Comparison of ENCODE assay signal across 29 cellular contexts in genomic region chr18:11114653-11115052, GRCh38. TPM values are rescaled to one million over a fixed set of nuclear protein-coding genes. Genes with fewer than 3 reads are reported as not detected.
DNase-seq lines count a peak whose midpoint lies in the region; ATAC-seq, FAIRE-seq and TF ChIP-seq lines count a peak whose summit lies in the region.
"Had no signal": no experiment of that assay in that cellular context is flagged by ENCODE, and none has a peak within 500 bp of the region (broad histone marks: within the 10 kb centered on the region; RNA-seq: fewer than 3 reads in every experiment).

No MANE protein-coding gene starts in this region.

- H3K9me3 ChIP-seq in HAP-1 (no peaks in the 10 kb centered on the region), testis (no peaks in the 10 kb centered on the region), SK-N-SH (no peaks in the 10 kb centered on the region)
- H3K9me3 ChIP-seq: BLaER1, MG63, tibial nerve had no signal

- TF ChIP-seq CTCF in C4-2B (conservative IDR thresholded peaks at IDR 0.05) (no peak), brain microvascular endothelial cell (IDR thresholded peaks at IDR 0.05; ENCODE audit: low read depth, low read length, missing control alignments) (no peak), testis (IDR thresholded peaks at IDR 0.05) (no peak), SK-N-SH (IDR thresholded peaks at IDR 0.05) (no peak)

- POLR2A ChIA-PET in SK-N-SH (lab: Yijun Ruan, JAX), result no interaction called here

- in situ Hi-C loops in brain microvascular endothelial cell (cut with HindIII; ENCODE audit: low pct_ligation_motif_present, low sequenced_read_pairs), result no loop called here
- in situ Hi-C loops in HAP-1 (cut with MboI; ENCODE audit: low sequenced_read_pairs), result no loop called here

- no peaks in the 10 kb centered on the region for H3K9me2 ChIP-seq in SK-N-SH

- H3K23ac ChIP-seq in mesendoderm (ENCODE audit: low read length), result no peak overlapping the region

- no peak for FAIRE-seq in HTR-8/SVneo (lab: Jason Lieb, UNC)
- FAIRE-seq: islet of Langerhans, K562, RCC 7860 had no signal

- no peak overlapping the region for H3K4ac ChIP-seq in mesendoderm (ENCODE audit: low read depth, low read length)

- CTCF ChIA-PET in SK-N-SH (lab: Yijun Ruan, JAX), result no interaction called here

- no peak overlapping the region for H3K4me2 ChIP-seq in mesendoderm (ENCODE audit: low read length)
- H3K4me2 ChIP-seq in SK-N-SH, result no peak overlapping the region
- H3K4me2 ChIP-seq: BLaER1, GM23338 had no signal

- intact Hi-C loops in testis (cut with DNase I; ENCODE audit: low total_unique reads), result no loop called here

- no peak for TF ChIP-seq POLR2A in testis (IDR thresholded peaks at IDR 0.05)

- no peak overlapping the region for H2BK120ac ChIP-seq in mesendoderm (ENCODE audit: low read depth, low read length)

- no peak overlapping the region for H2BK15ac ChIP-seq in mesendoderm (replicated peaks; ENCODE audit: low read depth)

- H3K79me2 ChIP-seq in mesendoderm (ENCODE audit: control insufficient read depth, insufficient read depth, low read length) (no peaks in the 10 kb centered on the region), SK-N-SH (ENCODE audit: insufficient read depth) (no peaks in the 10 kb centered on the region)

- H3K27ac ChIP-seq in C4-2B (peak overlapping the region; percentile 58), brain microvascular endothelial cell (peak overlapping the region; percentile 82), mesendoderm (ENCODE audit: low read depth, low read length) (no peak overlapping the region), testis (no peak overlapping the region), SK-N-SH (ENCODE audit: low read depth in 2 of 2, low read length in 1 of 2) (no peak overlapping the region)
- H3K27ac ChIP-seq: BLaER1, tibial nerve had no signal

- TF ChIP-seq EP300 in SK-N-SH (IDR thresholded peaks at IDR 0.05; ENCODE audit: borderline replicate concordance in 1 of 2, low read depth in 1 of 2, low read length in 1 of 2), result no peak

- no peak overlapping the region for H3K4me3 ChIP-seq in brain microvascular endothelial cell (ENCODE audit: low read depth, low read length)
- no peak overlapping the region for H3K4me3 ChIP-seq in mesendoderm (ENCODE audit: low read length)
- no peak overlapping the region for H3K4me3 ChIP-seq in HAP-1
- no peak overlapping the region for H3K4me3 ChIP-seq in testis
- no peak overlapping the region for H3K4me3 ChIP-seq in SK-N-SH (ENCODE audit: low read depth in 2 of 2, low read length in 1 of 2)
- H3K4me3 ChIP-seq: BLaER1, GM23338, K562, MG63, tibial nerve had no signal

- no peak overlapping the region for H3K18ac ChIP-seq in mesendoderm (ENCODE audit: low read length)

- H3K4me1 ChIP-seq in mesendoderm (ENCODE audit: control insufficient read depth, low read depth, low read length) (no peaks in the 10 kb centered on the region), HAP-1 (no peaks in the 10 kb centered on the region), testis (no peaks in the 10 kb centered on the region), SK-N-SH (ENCODE audit: control insufficient read depth in 1 of 2, insufficient read depth in 2 of 2, low read depth in 1 of 2, low read length in 1 of 2) (no peaks in the 10 kb centered on the region)
- H3K4me1 ChIP-seq: BLaER1 had no signal

- H2AK5ac ChIP-seq in mesendoderm (ENCODE audit: low read length), result no peak overlapping the region

- H2AFZ ChIP-seq in SK-N-SH (ENCODE audit: low read depth), result no peak overlapping the region
- H2AFZ ChIP-seq: GM23338 had no signal

- no peak overlapping the region for H3K9ac ChIP-seq in mesendoderm (ENCODE audit: low read length)
- no peak overlapping the region for H3K9ac ChIP-seq in SK-N-SH
- H3K9ac ChIP-seq: BLaER1 had no signal

- no peak for ATAC-seq in GM18907 (IDR thresholded peaks at IDR 0.05; ENCODE audit: unreplicated experiment)
- ATAC-seq: GM23338; K562; left ventricle myocardium superior; naive thymus-derived CD8-positive, alpha-beta T cell had no signal

- H3K36me3 ChIP-seq in brain microvascular endothelial cell (replicated peaks) (no peaks in the 10 kb centered on the region), mesendoderm (ENCODE audit: control insufficient read depth, insufficient read depth, low read length) (no peaks in the 10 kb centered on the region), HAP-1 (replicated peaks) (no peaks in the 10 kb centered on the region), testis (ENCODE audit: low read depth, missing control alignments) (no peaks in the 10 kb centered on the region), SK-N-SH (replicated peaks in 1 of 2; ENCODE audit: control insufficient read depth in 1 of 2, insufficient read depth in 2 of 2, low read length in 1 of 2) (no peaks in the 10 kb centered on the region)
- H3K36me3 ChIP-seq: BLaER1, tibial nerve had no signal

- peak; percentile 45 for DNase-seq in HTR-8/SVneo (ENCODE audit: insufficient read length, low spot score)
- DNase-seq in brain microvascular endothelial cell, result peak; percentile 73
- peak; percentile 37 for DNase-seq in mesendoderm
- DNase-seq in HAP-1 (ENCODE audit: low spot score in 2 of 2), result no peak
- no peak for DNase-seq in testis
- no peak for DNase-seq in SK-N-SH
- DNase-seq: activated CD4-positive, alpha-beta memory T cell treated with anti-CD3 and anti-CD28 coated beads for 36 hours; activated CD4-positive, CD25-positive, alpha-beta regulatory T cell treated with anti-CD3 and anti-CD28 coated beads, Interleukin-2, amount 50 U/mL, for 72 hours; activated CD8-positive, alpha-beta memory T cell treated with anti-CD3 and anti-CD28 coated beads, Interleukin-2, amount 50 U/mL, for 4 hours; activated naive CD4-positive, alpha-beta T cell treated with anti-CD3 and anti-CD28 coated beads for 36 hours; amygdala; Calu3; left ventricle myocardium superior; MG63; midbrain; naive thymus-derived CD8-positive, alpha-beta T cell; NCI-H2029 treated with DMSO at 0.1 percent for 48 hours; NCI-H2227 treated with DMSO at 0.1 percent for 48 hours; occipital lobe; stimulated activated CD4-positive, alpha-beta T cell treated with anti-CD3 and anti-CD28 coated beads, Interleukin-2, amount 100 ng/mL, for 24 hours had no signal

- H4K5ac ChIP-seq in mesendoderm (ENCODE audit: low read length), result no peak overlapping the region

- H3K27me3 ChIP-seq in brain microvascular endothelial cell (replicated peaks) (no peaks in the 10 kb centered on the region), mesendoderm (ENCODE audit: insufficient read depth, low read length, poor library complexity) (no peaks in the 10 kb centered on the region), HAP-1 (ENCODE audit: low read depth) (no peaks in the 10 kb centered on the region), testis (no peaks in the 10 kb centered on the region), SK-N-SH (ENCODE audit: insufficient read depth) (peaks cover 25% of the 10 kb centered on the region; the same call in 1 of the 2 replicates)
- H3K27me3 ChIP-seq: BLaER1, MG63, tibial nerve had no signal

- no peak for TF ChIP-seq RAD21 in SK-N-SH (IDR thresholded peaks at IDR 0.05; ENCODE audit: low read length)

- H4K8ac ChIP-seq in mesendoderm (ENCODE audit: low read depth, low read length), result no peak overlapping the region

- no peaks in the 10 kb centered on the region for H3K79me1 ChIP-seq in mesendoderm (ENCODE audit: low read length)

- H2BK5ac ChIP-seq in mesendoderm (ENCODE audit: low read length), result no peak overlapping the region

- WGBS in mesendoderm (ENCODE audit: extremely low coverage, insufficient coverage, low lambda C conversion rate), result no CpG with 5 or more reads among the region's 2 CpGs
- WGBS in testis, 2 donors, result 46% methylated on average over 2 of the region's 2 CpGs
- 0% methylated on average over 2 of the region's 2 CpGs for whole genome bisulfite sequencing in SK-N-SH (ENCODE audit: low lambda C conversion rate)

- H3F3A ChIP-seq in SK-N-SH (replicated peaks; ENCODE audit: insufficient read depth), result no peaks in the 10 kb centered on the region

- no peak overlapping the region for H3K56ac ChIP-seq in mesendoderm (ENCODE audit: low read length)

- no peaks in the 10 kb centered on the region for H4K20me1 ChIP-seq in SK-N-SH (ENCODE audit: insufficient read depth)
- H4K20me1 ChIP-seq: BLaER1 had no signal

TF ChIP-seq in SK-N-SH, 30 proteins besides CTCF, POLR2A, EP300 and RAD21 (continues in another document):
- TF ChIP-seq FOXM1 (IDR thresholded peaks at IDR 0.05; ENCODE audit: low read depth), result no peak
- no peak for TF ChIP-seq ZBTB33 (IDR thresholded peaks at IDR 0.05; ENCODE audit: borderline replicate concordance, low read depth)
- TF ChIP-seq YY1 (IDR thresholded peaks at IDR 0.05; ENCODE audit: low read depth), result no peak
- TF ChIP-seq RCOR1 (IDR thresholded peaks at IDR 0.05; ENCODE audit: low read length), result no peak
- TF ChIP-seq TEAD4 (IDR thresholded peaks at IDR 0.05; ENCODE audit: borderline replicate concordance, insufficient read depth), result no peak
- TF ChIP-seq RFX5 (IDR thresholded peaks at IDR 0.05; ENCODE audit: low read length), result no peak
- no peak for TF ChIP-seq CHD2 (IDR thresholded peaks at IDR 0.05; ENCODE audit: low read length, partially characterized antibody)
- no peak for TF ChIP-seq GABPA (IDR thresholded peaks at IDR 0.05; ENCODE audit: low read depth)

RNA-seq across cellular contexts. Expression of gene PIEZO2, which starts 34.7 kb away (rescaled TPM):
- polyA plus RNA-seq in mesendoderm (2013, experiment 1 of 2), result 3.6 TPM
- 3.3 TPM for polyA plus RNA-seq in mesendoderm (2013, experiment 2 of 2)
- total RNA-seq in testis, result 1 to 10 TPM; 2.3 to 3.0 TPM
- polyA plus RNA-seq in testis (ENCODE audit: insufficient read depth, low read depth, low replicate concordance) (3.5 TPM), SK-N-SH (2012; rRNA removed) (not detected in 2 replicates)
- polyA plus RNA-seq in SK-N-SH (2012; cell fraction: cytosol; rRNA removed), result not detected in 2 replicates
- not detected in 2 replicates for polyA plus RNA-seq in SK-N-SH (2012; cell fraction: nucleus; rRNA removed)
- total RNA-seq: activated CD4-positive, alpha-beta memory T cell treated with anti-CD3 and anti-CD28 coated beads for 36 hours; activated naive CD4-positive, alpha-beta T cell treated with anti-CD3 and anti-CD28 coated beads for 36 hours; activated T-helper 1 cell treated with anti-CD3 and anti-CD28 coated beads, Interleukin-12 subunit alpha, Interleukin-12 subunit beta, Interleukin-2, Interleukin-4 antibody, amounts not matched to agents 30 ng/mL and 10 ng/mL and 1 ng/mL, durations not matched to agents 14 hours and 24 hours and 36 hours; naive thymus-derived CD8-positive, alpha-beta T cell had no signal
- polyA plus RNA-seq: naive thymus-derived CD8-positive, alpha-beta T cell had no signal

Comparison
In these comparisons a context has a peak if more than half of its experiments do, and no peak if none do; other contexts are left out.
1. H3K27ac ChIP-seq: peak in C4-2B (single experiment) and brain microvascular endothelial cell (single experiment); none in mesendoderm (single experiment), testis (0 of 2) and SK-N-SH (0 of 2).
2. DNase-seq: peak in HTR-8/SVneo (single experiment), brain microvascular endothelial cell (single experiment) and mesendoderm (single experiment); none in HAP-1 (0 of 2), testis (single experiment) and SK-N-SH (single experiment).